In the genomic region with DNA sequence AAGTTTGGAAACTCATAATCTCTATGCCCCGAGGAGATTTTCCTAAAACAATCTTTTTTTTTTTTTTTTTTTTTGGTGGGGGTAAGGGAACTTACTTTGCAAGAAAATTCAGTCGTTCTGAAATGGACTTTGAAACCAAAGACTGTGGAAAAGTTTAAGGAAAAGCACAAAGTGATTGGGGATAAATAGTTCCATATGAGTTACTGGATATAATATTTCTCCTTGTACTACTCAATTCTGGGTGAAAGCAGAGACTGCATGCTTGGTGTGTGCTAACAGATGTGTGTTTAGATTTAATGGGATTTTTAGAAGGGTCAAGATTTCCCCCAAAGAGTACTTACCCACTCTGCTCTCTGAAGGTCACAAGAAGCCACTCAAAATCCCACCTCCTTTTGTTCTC, we compare ENCODE assay signal across 30 cellular contexts.
DNase-seq lines count a peak whose midpoint lies in the region; ATAC-seq and TF ChIP-seq lines count a peak whose summit lies in the region.
"Had no signal": no experiment of that assay in that cellular context is flagged by ENCODE, and none has a peak within 500 bp of the region (broad histone marks: within the 10 kb centered on the region; RNA-seq: fewer than 3 reads in every experiment).

No MANE protein-coding gene starts in this region.

- H2BK120ac ChIP-seq in mesenchymal stem cell (ENCODE audit: low read depth, low read length), result no peak overlapping the region

- H2AFZ ChIP-seq in mesenchymal stem cell (ENCODE audit: low read depth, low read length), result no peak overlapping the region
- H2AFZ ChIP-seq: GM23338 had no signal

- no peak overlapping the region for H3K4me2 ChIP-seq in mesenchymal stem cell (ENCODE audit: low read length, poor library complexity, severe bottlenecking)
- H3K4me2 ChIP-seq: GM23338, KMS-11 had no signal

- no peak overlapping the region for H2BK5ac ChIP-seq in mesenchymal stem cell (ENCODE audit: low read depth, low read length, poor library complexity, severe bottlenecking)

- H4K91ac ChIP-seq in mesenchymal stem cell (ENCODE audit: low read length), result no peak overlapping the region

- no peaks in the 10 kb centered on the region for H3K79me1 ChIP-seq in mesenchymal stem cell (replicated peaks; ENCODE audit: low read length, poor library complexity, severe bottlenecking)

- H3K9me3 Mint-ChIP-seq in brain, result peaks cover 3 to 14% (median 13%) of the 10 kb centered on the region in 5 experiments
- H3K9me3 Mint-ChIP-seq: GM23338; HFFc6; T-helper 1 cell treated with Interleukin-12 subunit alpha and Interleukin-12 subunit beta and Interleukin-4 antibody, amounts not matched to agents 30 μg/mL and 1 μg/mL, for 36 hours had no signal

- H3K4me3 ChIP-seq in mesenchymal stem cell (ENCODE audit: insufficient read depth in 1 of 2, low read depth in 1 of 2, low read length in 2 of 2), result no peak overlapping the region
- no peak overlapping the region for H3K4me3 ChIP-seq in tibial artery
- H3K4me3 ChIP-seq: GM23338 had no signal

- H3K36me3 ChIP-seq in mesenchymal stem cell (ENCODE audit: control insufficient read depth in 1 of 2, insufficient read depth in 2 of 2, low read depth in 1 of 2, low read length in 2 of 2) (no peaks in the 10 kb centered on the region), tibial artery (no peaks in the 10 kb centered on the region)
- H3K36me3 ChIP-seq: BE2C had no signal

- peaks cover 11% of the 10 kb centered on the region for H3K4me1 Mint-ChIP-seq in brain
- H3K4me1 Mint-ChIP-seq: CD14-positive monocyte; CD8-positive, alpha-beta memory T cell; GM23338; H9; IgD-negative memory B cell had no signal

- intact Hi-C loops in tibial artery (cut with DNase I; ENCODE audit: low total_unique reads), result no loop called here

- H3K27me3 ChIP-seq in mesenchymal stem cell (ENCODE audit: control insufficient read depth in 1 of 2, insufficient read depth in 1 of 2, low read length in 2 of 2), result no peaks in the 10 kb centered on the region
- no peaks in the 10 kb centered on the region for H3K27me3 ChIP-seq in tibial artery
- H3K27me3 ChIP-seq: BE2C had no signal

- TF ChIP-seq CTCF in brain (conservative IDR thresholded peaks at IDR 0.05), result no peak
- TF ChIP-seq CTCF in tibial artery (IDR thresholded peaks at IDR 0.05), result no peak

- no peak overlapping the region for H3K23ac ChIP-seq in mesenchymal stem cell (ENCODE audit: low read length in 2 of 2)

- H3K27ac Mint-ChIP-seq in brain, result peak overlapping the region in 3 of 5 experiments; percentile 10 to 73 (median 37)
- H3K27ac Mint-ChIP-seq: CD8-positive, alpha-beta memory T cell; GM23338; H9; T-helper 1 cell treated with Interleukin-12 subunit alpha and Interleukin-12 subunit beta and Interleukin-4 antibody, amounts not matched to agents 30 μg/mL and 1 μg/mL, for 36 hours had no signal

- H3K4me1 ChIP-seq in mesenchymal stem cell (ENCODE audit: control insufficient read depth, insufficient read depth, low read depth, low read length) (no peaks in the 10 kb centered on the region), tibial artery (no peaks in the 10 kb centered on the region)
- H3K4me1 ChIP-seq: BE2C had no signal

- H3K9me3 ChIP-seq in mesenchymal stem cell (ENCODE audit: control insufficient read depth, low read length) (peaks cover 4% of the 10 kb centered on the region), tibial artery (peaks cover 0 to 11% (median 7%) of the 10 kb centered on the region in 3 donors)
- H3K9me3 ChIP-seq: BE2C had no signal

- no peak overlapping the region for H2BK15ac ChIP-seq in mesenchymal stem cell (ENCODE audit: low read depth, poor library complexity, severe bottlenecking)

- WGBS in mesenchymal stem cell, result 70% methylated on average over 2 of the region's 2 CpGs

- H2BK12ac ChIP-seq in mesenchymal stem cell (ENCODE audit: low read length in 2 of 2), result no peak overlapping the region

- DNase-seq in NCI-H82 (lab: John Stamatoyannopoulos, UW), result peak; percentile 70
- DNase-seq in mesenchymal stem cell, result no peak
- DNase-seq in tibial artery, result no peak
- DNase-seq in GF-D8 (lab: John Stamatoyannopoulos, UW), result no peak
- DNase-seq in A172 (ENCODE audit: low spot score), result no peak
- DNase-seq: ACHN; BE2C; CD8-positive, alpha-beta memory T cell; DMS 273 treated with DMSO at 0.1 percent for 48 hours; DMS79; EL; GDM1; H9; HFFc6; MM.1S; NCI-H1048; NCI-H1417; NCI-H187; NCI-H526; SHP77; SW 1271 had no signal

- no peak overlapping the region for H2AK5ac ChIP-seq in mesenchymal stem cell (ENCODE audit: low read length, severe bottlenecking)

- no peak overlapping the region for H3K18ac ChIP-seq in mesenchymal stem cell (ENCODE audit: low read depth in 1 of 2, low read length in 2 of 2)

- H3K4ac ChIP-seq in mesenchymal stem cell (ENCODE audit: low read depth in 1 of 2, low read length in 2 of 2), result no peak overlapping the region

- H3K27ac ChIP-seq in mesenchymal stem cell (ENCODE audit: low read length, poor library complexity, severe bottlenecking) (no peak overlapping the region), tibial artery (no peak overlapping the region)
- H3K27ac ChIP-seq: KMS-11, RWPE1 had no signal

- ATAC-seq in HG02571 (IDR thresholded peaks at IDR 0.05; ENCODE audit: unreplicated experiment), result no peak
- ATAC-seq: GM23338, Panc1 had no signal

- no peak overlapping the region for H4K8ac ChIP-seq in mesenchymal stem cell (ENCODE audit: low read length)

- H3K9ac ChIP-seq in mesenchymal stem cell (ENCODE audit: low read length), result peak overlapping the region; percentile 33
- H3K9ac ChIP-seq: KMS-11 had no signal

- no peak overlapping the region for H3K14ac ChIP-seq in mesenchymal stem cell (ENCODE audit: low read length in 2 of 2)

- no peak overlapping the region for H3K4me3 Mint-ChIP-seq in brain
- H3K4me3 Mint-ChIP-seq: CD14-positive monocyte; CD8-positive, alpha-beta memory T cell; GM23338; H9; HFFc6; IgD-negative memory B cell; T-helper 1 cell treated with Interleukin-12 subunit alpha and Interleukin-12 subunit beta and Interleukin-4 antibody, amounts not matched to agents 30 μg/mL and 1 μg/mL, for 36 hours had no signal

- no peaks in the 10 kb centered on the region for H3K36me3 Mint-ChIP-seq in brain
- H3K36me3 Mint-ChIP-seq: CD14-positive monocyte; CD8-positive, alpha-beta memory T cell; IgD-negative memory B cell had no signal

- peaks cover 7% of the 10 kb centered on the region for H3K27me3 Mint-ChIP-seq in brain
